8 cellular contexts compared by ENCODE assay signal in the genomic region with DNA sequence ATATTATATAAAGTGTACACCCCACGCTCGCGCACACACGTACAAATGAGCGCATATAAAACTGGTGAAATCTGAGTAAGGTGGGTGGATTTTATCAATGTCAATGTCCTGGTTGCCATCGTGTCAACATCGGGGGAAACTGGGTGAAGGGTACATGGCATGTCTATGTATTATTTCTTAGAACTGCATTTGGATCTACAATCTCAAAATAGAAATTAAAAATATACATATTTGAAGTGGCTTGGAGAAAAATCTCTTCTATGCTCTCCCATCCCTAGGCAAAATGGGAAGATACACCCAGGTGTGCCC. TPM values are rescaled to one million over a fixed set of nuclear protein-coding genes. Genes with fewer than 3 reads are reported as not detected.
DNase-seq lines count a peak whose midpoint lies in the region; ATAC-seq and TF ChIP-seq lines count a peak whose summit lies in the region.

No MANE protein-coding gene starts in this region.

- no peak overlapping the region for H3K9ac ChIP-seq in rectal smooth muscle tissue (ENCODE audit: low read length)

- H3K4me1 ChIP-seq in GM23338 (ENCODE audit: insufficient read depth) (peaks cover 56% of the 10 kb centered on the region), rectal smooth muscle tissue (ENCODE audit: control insufficient read depth, insufficient read depth, low read length) (peaks cover 13% of the 10 kb centered on the region)

- peak overlapping the region; percentile 93 for H2AFZ ChIP-seq in GM23338

- H3F3A ChIP-seq in GM23338 (replicated peaks; ENCODE audit: low read depth) = no peaks in the 10 kb centered on the region

- H3K79me2 ChIP-seq in GM23338 (replicated peaks; ENCODE audit: insufficient read depth) = no peaks in the 10 kb centered on the region

- peak overlapping the region; percentile 84 for H3K4me2 ChIP-seq in GM23338

- peaks cover 29% of the 10 kb centered on the region for H3K27me3 ChIP-seq in GM23338 (ENCODE audit: insufficient read depth)
- H3K27me3 ChIP-seq in rectal smooth muscle tissue (ENCODE audit: control insufficient read depth, insufficient read depth, low read length) = no peaks in the 10 kb centered on the region

- no peaks in the 10 kb centered on the region; the same call in 1 of the 2 replicates for H4K20me1 ChIP-seq in GM23338 (replicated peaks; ENCODE audit: insufficient read depth)

- H3K27ac ChIP-seq in GM23338 (ENCODE audit: low read depth) = no peak overlapping the region
- H3K27ac ChIP-seq in VCaP = peak overlapping the region; percentile 38; the same call in 1 of the 2 replicates
- H3K27ac ChIP-seq in rectal smooth muscle tissue (ENCODE audit: low read depth, low read length) = no peak overlapping the region

- ATAC-seq in GM23338 = no peak

- no peaks in the 10 kb centered on the region for H3K9me2 ChIP-seq in GM23338 (ENCODE audit: insufficient read depth)

- H3K36me3 Mint-ChIP-seq in GM23338 (ENCODE audit: low read depth) = no peaks in the 10 kb centered on the region

- H3K4me3 ChIP-seq in GM23338 (peak overlapping the region; percentile 61), fibroblast of villous mesenchyme (ENCODE audit: low read depth, low read length) (peak overlapping the region; percentile 68), rectal smooth muscle tissue (ENCODE audit: low read length) (peak overlapping the region; percentile 71)

- peak overlapping the region; percentile 86 for H3K4me3 Mint-ChIP-seq in GM23338

- no peaks in the 10 kb centered on the region for H3K36me3 ChIP-seq in GM23338 (ENCODE audit: insufficient read depth)
- H3K36me3 ChIP-seq in rectal smooth muscle tissue (ENCODE audit: control insufficient read depth, insufficient read depth, low read length) = no peaks in the 10 kb centered on the region

- H3K4me1 Mint-ChIP-seq in GM23338 = peaks cover 48% of the 10 kb centered on the region

- TF ChIP-seq CTCF in GM23338 (conservative IDR thresholded peaks at IDR 0.05; ENCODE audit: low read depth in 2 of 2) (no peak), VCaP (conservative IDR thresholded peaks at IDR 0.05) (no peak), fibroblast of villous mesenchyme (IDR thresholded peaks at IDR 0.05; ENCODE audit: insufficient read depth, low read depth, low read length) (no peak)

- H3K27ac Mint-ChIP-seq in GM23338 = no peak overlapping the region

- H3K27me3 Mint-ChIP-seq in GM23338 (ENCODE audit: insufficient read depth, low read depth, poor library complexity) = peaks cover 18% of the 10 kb centered on the region

- no peaks in the 10 kb centered on the region; the same call in 2 of the 3 replicates for H3K9me3 Mint-ChIP-seq in GM23338

- DNase-seq in GM23338 (ENCODE audit: low spot score) = no peak
- DNase-seq in fibroblast of villous mesenchyme (ENCODE audit: low read depth) = no peak
- no peak for DNase-seq in ecto neural progenitor cell (ENCODE audit: low spot score)
- no peak for DNase-seq in cerebellar nuclear complex (lab: John Stamatoyannopoulos, UW)
- DNase-seq in LoVo (ENCODE audit: low spot score) = no peak
- no peak for DNase-seq in activated effector memory CD4-positive, alpha-beta T cell treated with Interleukin-2 at 50 U/mL for 16 hours

TF ChIP-seq in GM23338, 12 proteins besides CTCF, POLR2A, EP300 and RAD21 (continues in another document):
- TF ChIP-seq STAT1 (IDR thresholded peaks at IDR 0.05; ENCODE audit: unreplicated experiment) (no peak), ZNF114 (CRISPR knock-in tag; IDR thresholded peaks at IDR 0.05) (no peak), CREB1 (CRISPR knock-in tag; IDR thresholded peaks at IDR 0.05; ENCODE audit: low read depth) (no peak), ZNF331 (CRISPR knock-in tag; IDR thresholded peaks at IDR 0.05; ENCODE audit: low read depth) (no peak), JUNB (IDR thresholded peaks at IDR 0.05; ENCODE audit: unreplicated experiment) (no peak), POLR2AphosphoS5 (IDR thresholded peaks at IDR 0.05; ENCODE audit: low read depth) (no peak), EZH2 (IDR thresholded peaks at IDR 0.05; ENCODE audit: low read depth, unreplicated experiment) (no peak)
- TF ChIP-seq, protein P1, sequence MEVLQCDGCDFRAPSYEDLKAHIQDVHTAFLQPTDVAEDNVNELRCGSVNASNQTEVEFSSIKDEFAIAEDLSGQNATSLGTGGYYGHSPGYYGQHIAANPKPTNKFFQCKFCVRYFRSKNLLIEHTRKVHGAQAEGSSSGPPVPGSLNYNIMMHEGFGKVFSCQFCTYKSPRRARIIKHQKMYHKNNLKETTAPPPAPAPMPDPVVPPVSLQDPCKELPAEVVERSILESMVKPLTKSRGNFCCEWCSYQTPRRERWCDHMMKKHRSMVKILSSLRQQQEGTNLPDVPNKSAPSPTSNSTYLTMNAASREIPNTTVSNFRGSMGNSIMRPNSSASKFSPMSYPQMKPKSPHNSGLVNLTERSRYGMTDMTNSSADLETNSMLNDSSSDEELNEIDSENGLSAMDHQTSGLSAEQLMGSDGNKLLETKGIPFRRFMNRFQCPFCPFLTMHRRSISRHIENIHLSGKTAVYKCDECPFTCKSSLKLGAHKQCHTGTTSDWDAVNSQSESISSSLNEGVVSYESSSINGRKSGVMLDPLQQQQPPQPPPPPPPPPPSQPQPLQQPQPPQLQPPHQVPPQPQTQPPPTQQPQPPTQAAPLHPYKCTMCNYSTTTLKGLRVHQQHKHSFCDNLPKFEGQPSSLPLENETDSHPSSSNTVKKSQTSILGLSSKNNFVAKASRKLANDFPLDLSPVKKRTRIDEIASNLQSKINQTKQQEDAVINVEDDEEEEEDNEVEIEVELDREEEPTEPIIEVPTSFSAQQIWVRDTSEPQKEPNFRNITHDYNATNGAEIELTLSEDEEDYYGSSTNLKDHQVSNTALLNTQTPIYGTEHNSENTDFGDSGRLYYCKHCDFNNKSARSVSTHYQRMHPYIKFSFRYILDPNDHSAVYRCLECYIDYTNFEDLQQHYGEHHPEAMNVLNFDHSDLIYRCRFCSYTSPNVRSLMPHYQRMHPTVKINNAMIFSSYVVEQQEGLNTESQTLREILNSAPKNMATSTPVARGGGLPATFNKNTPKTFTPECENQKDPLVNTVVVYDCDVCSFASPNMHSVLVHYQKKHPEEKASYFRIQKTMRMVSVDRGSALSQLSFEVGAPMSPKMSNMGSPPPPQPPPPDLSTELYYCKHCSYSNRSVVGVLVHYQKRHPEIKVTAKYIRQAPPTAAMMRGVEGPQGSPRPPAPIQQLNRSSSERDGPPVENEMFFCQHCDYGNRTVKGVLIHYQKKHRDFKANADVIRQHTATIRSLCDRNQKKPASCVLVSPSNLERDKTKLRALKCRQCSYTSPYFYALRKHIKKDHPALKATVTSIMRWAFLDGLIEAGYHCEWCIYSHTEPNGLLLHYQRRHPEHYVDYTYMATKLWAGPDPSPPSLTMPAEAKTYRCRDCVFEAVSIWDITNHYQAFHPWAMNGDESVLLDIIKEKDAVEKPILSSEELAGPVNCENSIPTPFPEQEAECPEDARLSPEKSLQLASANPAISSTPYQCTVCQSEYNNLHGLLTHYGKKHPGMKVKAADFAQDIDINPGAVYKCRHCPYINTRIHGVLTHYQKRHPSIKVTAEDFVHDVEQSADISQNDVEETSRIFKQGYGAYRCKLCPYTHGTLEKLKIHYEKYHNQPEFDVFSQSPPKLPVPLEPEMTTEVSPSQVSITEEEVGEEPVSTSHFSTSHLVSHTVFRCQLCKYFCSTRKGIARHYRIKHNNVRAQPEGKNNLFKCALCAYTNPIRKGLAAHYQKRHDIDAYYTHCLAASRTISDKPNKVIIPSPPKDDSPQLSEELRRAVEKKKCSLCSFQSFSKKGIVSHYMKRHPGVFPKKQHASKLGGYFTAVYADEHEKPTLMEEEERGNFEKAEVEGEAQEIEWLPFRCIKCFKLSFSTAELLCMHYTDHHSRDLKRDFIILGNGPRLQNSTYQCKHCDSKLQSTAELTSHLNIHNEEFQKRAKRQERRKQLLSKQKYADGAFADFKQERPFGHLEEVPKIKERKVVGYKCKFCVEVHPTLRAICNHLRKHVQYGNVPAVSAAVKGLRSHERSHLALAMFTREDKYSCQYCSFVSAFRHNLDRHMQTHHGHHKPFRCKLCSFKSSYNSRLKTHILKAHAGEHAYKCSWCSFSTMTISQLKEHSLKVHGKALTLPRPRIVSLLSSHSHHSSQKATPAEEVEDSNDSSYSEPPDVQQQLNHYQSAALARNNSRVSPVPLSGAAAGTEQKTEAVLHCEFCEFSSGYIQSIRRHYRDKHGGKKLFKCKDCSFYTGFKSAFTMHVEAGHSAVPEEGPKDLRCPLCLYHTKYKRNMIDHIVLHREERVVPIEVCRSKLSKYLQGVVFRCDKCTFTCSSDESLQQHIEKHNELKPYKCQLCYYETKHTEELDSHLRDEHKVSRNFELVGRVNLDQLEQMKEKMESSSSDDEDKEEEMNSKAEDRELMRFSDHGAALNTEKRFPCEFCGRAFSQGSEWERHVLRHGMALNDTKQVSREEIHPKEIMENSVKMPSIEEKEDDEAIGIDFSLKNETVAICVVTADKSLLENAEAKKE (CRISPR knock-in tag; IDR thresholded peaks at IDR 0.05) = no peak
- TF ChIP-seq, protein P2, sequence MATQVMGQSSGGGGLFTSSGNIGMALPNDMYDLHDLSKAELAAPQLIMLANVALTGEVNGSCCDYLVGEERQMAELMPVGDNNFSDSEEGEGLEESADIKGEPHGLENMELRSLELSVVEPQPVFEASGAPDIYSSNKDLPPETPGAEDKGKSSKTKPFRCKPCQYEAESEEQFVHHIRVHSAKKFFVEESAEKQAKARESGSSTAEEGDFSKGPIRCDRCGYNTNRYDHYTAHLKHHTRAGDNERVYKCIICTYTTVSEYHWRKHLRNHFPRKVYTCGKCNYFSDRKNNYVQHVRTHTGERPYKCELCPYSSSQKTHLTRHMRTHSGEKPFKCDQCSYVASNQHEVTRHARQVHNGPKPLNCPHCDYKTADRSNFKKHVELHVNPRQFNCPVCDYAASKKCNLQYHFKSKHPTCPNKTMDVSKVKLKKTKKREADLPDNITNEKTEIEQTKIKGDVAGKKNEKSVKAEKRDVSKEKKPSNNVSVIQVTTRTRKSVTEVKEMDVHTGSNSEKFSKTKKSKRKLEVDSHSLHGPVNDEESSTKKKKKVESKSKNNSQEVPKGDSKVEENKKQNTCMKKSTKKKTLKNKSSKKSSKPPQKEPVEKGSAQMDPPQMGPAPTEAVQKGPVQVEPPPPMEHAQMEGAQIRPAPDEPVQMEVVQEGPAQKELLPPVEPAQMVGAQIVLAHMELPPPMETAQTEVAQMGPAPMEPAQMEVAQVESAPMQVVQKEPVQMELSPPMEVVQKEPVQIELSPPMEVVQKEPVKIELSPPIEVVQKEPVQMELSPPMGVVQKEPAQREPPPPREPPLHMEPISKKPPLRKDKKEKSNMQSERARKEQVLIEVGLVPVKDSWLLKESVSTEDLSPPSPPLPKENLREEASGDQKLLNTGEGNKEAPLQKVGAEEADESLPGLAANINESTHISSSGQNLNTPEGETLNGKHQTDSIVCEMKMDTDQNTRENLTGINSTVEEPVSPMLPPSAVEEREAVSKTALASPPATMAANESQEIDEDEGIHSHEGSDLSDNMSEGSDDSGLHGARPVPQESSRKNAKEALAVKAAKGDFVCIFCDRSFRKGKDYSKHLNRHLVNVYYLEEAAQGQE (IDR thresholded peaks at IDR 0.05; ENCODE audit: unreplicated experiment) = no peak

RNA-seq across cellular contexts. Expression of gene WHRN, which starts 0.8 kb away (rescaled TPM):
- 8.9 and 11.2 TPM in 2 replicates for total RNA-seq in GM23338 (2014; rRNA removed; shearing (Covaris generic))
- polyA plus RNA-seq in GM23338 (2016; fragmentation: Nextera tagmentation; extraction: Ambion mirVana) = 7.2 and 8.3 TPM in 2 replicates
- total RNA-seq in fibroblast of villous mesenchyme = 1.3 and 1.6 TPM in 2 replicates
